ENCODE assay signal across 24 cellular contexts in genomic region chr1:167566766-167567165, GRCh38. TPM values are rescaled to one million over a fixed set of nuclear protein-coding genes. Genes with fewer than 3 reads are reported as not detected.
DNase-seq lines count a peak whose midpoint lies in the region; ATAC-seq, FAIRE-seq and TF ChIP-seq lines count a peak whose summit lies in the region.
"Had no signal": no experiment of that assay in that cellular context is flagged by ENCODE, and none has a peak within 500 bp of the region (broad histone marks: within the 10 kb centered on the region; RNA-seq: fewer than 3 reads in every experiment).

No MANE protein-coding gene starts in this region.

- H3K36me3 Mint-ChIP-seq in neural crest cell (ENCODE audit: low read depth), result no peaks in the 10 kb centered on the region
- H3K36me3 Mint-ChIP-seq: CD4-positive, CD25-positive, alpha-beta regulatory T cell had no signal

- FAIRE-seq in GM19239 (lab: Jason Lieb, UNC), result no peak
- FAIRE-seq: A549, GM12892, H1 had no signal

- H3K27me3 Mint-ChIP-seq in neural crest cell (ENCODE audit: low read depth), result no peaks in the 10 kb centered on the region

- intact Hi-C loops in mammary epithelial cell (cut with micrococcal nuclease), result no loop called here

- peak overlapping the region; percentile 67 for H3K27ac Mint-ChIP-seq in neural crest cell (ENCODE audit: unreplicated experiment)
- H3K27ac Mint-ChIP-seq: B cell; CD4-positive, CD25-positive, alpha-beta regulatory T cell; T-helper 17 cell had no signal

- in situ Hi-C loops in mammary epithelial cell (cut with MboI; ENCODE audit: low sequenced_read_pairs in 2 of 2), result loop anchor here in 1 of 2 donors (25.0 kb wide), 1 partner anchor 121 kb away; no protein-coding TSS in a partner anchor

- no peak overlapping the region for H3K4me3 Mint-ChIP-seq in neural crest cell
- H3K4me3 Mint-ChIP-seq: B cell; CD4-positive, CD25-positive, alpha-beta regulatory T cell; T-helper 17 cell had no signal

- no peaks in the 10 kb centered on the region for H3K36me3 ChIP-seq in DND-41 (ENCODE audit: insufficient read depth, low read length)
- H3K36me3 ChIP-seq in mammary epithelial cell (ENCODE audit: insufficient read depth, low read length), result no peaks in the 10 kb centered on the region
- H3K36me3 ChIP-seq in H7 (replicated peaks; ENCODE audit: control insufficient read depth, insufficient read depth, low read length), result no peaks in the 10 kb centered on the region

- no peaks in the 10 kb centered on the region for H4K20me1 ChIP-seq in DND-41 (ENCODE audit: insufficient read depth, low read length)
- H4K20me1 ChIP-seq in mammary epithelial cell (ENCODE audit: insufficient read depth, low read length), result no peaks in the 10 kb centered on the region

- peak overlapping the region; percentile 9; the same call in 1 of the 2 replicates for H3K27ac ChIP-seq in DND-41 (ENCODE audit: low read length)
- peak overlapping the region; percentile 48 for H3K27ac ChIP-seq in mammary epithelial cell (ENCODE audit: insufficient read depth, low read depth, low read length)
- H3K27ac ChIP-seq: A549 had no signal

- H3K9me3 Mint-ChIP-seq in neural crest cell, result no peaks in the 10 kb centered on the region
- H3K9me3 Mint-ChIP-seq: CD4-positive, CD25-positive, alpha-beta regulatory T cell had no signal

- DNase-seq in DND-41 (no peak), NB4 (ENCODE audit: low read depth) (peak; percentile 85), mammary epithelial cell (peak; percentile 40), neural crest cell (ENCODE audit: low read depth, low spot score) (no peak), GM19239 (ENCODE audit: insufficient read length, low spot score) (no peak), H7 (no peak), NCI-H446 (lab: John Stamatoyannopoulos, UW) (no peak)
- DNase-seq: CD4-positive, CD25-positive, alpha-beta regulatory T cell; DMS79 treated with DMSO at 0.1 percent for 48 hours; NCI-H1105 treated with DMSO at 0.1 percent for 48 hours; NCI-H2029 treated with DMSO at 0.1 percent for 48 hours; NCI-H2171; NCI-H526; PC-3; SHP77 treated with DMSO at 0.1 percent for 48 hours; SW 1271; T-helper 17 cell had no signal

- H3K27me3 ChIP-seq in DND-41 (ENCODE audit: insufficient read depth, low read length, poor library complexity) (no peaks in the 10 kb centered on the region), mammary epithelial cell (ENCODE audit: insufficient read depth, low read length) (no peaks in the 10 kb centered on the region), H7 (ENCODE audit: control insufficient read depth, insufficient read depth, low read length) (no peaks in the 10 kb centered on the region; the same call in 1 of the 2 replicates)

- 6% methylated on average over 3 of the region's 3 CpGs for WGBS in mammary epithelial cell (ENCODE audit: low coverage, missing lambda C conversion rate)

- no peaks in the 10 kb centered on the region for H3K9me3 ChIP-seq in DND-41 (ENCODE audit: insufficient read depth, low read length, severe bottlenecking)
- H3K9me3 ChIP-seq in mammary epithelial cell (replicated peaks; ENCODE audit: insufficient read depth, low read length), result no peaks in the 10 kb centered on the region
- H3K9me3 ChIP-seq: A549 had no signal

- no peak for TF ChIP-seq CTCF in DND-41 (IDR thresholded peaks at IDR 0.05; ENCODE audit: borderline replicate concordance, extremely low read depth, low read length, poor library complexity, severe bottlenecking)
- TF ChIP-seq CTCF in NB4 (IDR thresholded peaks at IDR 0.05; ENCODE audit: low read depth, low read length), result no peak
- no peak for TF ChIP-seq CTCF in mammary epithelial cell (conservative IDR thresholded peaks at IDR 0.05 in 1 of 2, IDR thresholded peaks at IDR 0.05 in 1 of 2; ENCODE audit: extremely low read depth in 1 of 2, insufficient read depth in 1 of 2, low read depth in 1 of 2, low read length in 2 of 2)
- TF ChIP-seq CTCF in neural crest cell (conservative IDR thresholded peaks at IDR 0.05), result no peak

- no peak overlapping the region for H3K4me3 ChIP-seq in DND-41 (ENCODE audit: low read depth in 1 of 2, low read length in 2 of 2)
- no peak overlapping the region for H3K4me3 ChIP-seq in NB4 (ENCODE audit: low read depth, low read length)
- no peak overlapping the region for H3K4me3 ChIP-seq in mammary epithelial cell (replicated peaks in 1 of 3; ENCODE audit: insufficient read depth in 1 of 3, low read depth in 2 of 3, low read length in 3 of 3)
- no peak overlapping the region for H3K4me3 ChIP-seq in H7 (ENCODE audit: insufficient read depth, low read depth, low read length)
- H3K4me3 ChIP-seq: A549, SK-N-MC had no signal

- H3K9ac ChIP-seq in DND-41 (ENCODE audit: low read depth, low read length) (no peak overlapping the region), mammary epithelial cell (ENCODE audit: insufficient read depth, low read length) (no peak overlapping the region)

- CTCF ChIA-PET in mammary epithelial cell (lab: Charles Lee; ENCODE audit: low non-redundant PET), result no interaction called here

- no peak overlapping the region for H2AFZ ChIP-seq in DND-41 (ENCODE audit: low read depth, low read length)
- H2AFZ ChIP-seq in mammary epithelial cell (ENCODE audit: low read depth, low read length), result peak overlapping the region; percentile 72

- peaks cover 18% of the 10 kb centered on the region for H3K4me1 Mint-ChIP-seq in neural crest cell
- H3K4me1 Mint-ChIP-seq: T-helper 17 cell had no signal

- TF ChIP-seq POLR2A in NB4 (IDR thresholded peaks at IDR 0.05; ENCODE audit: extremely low read depth, insufficient read length), result no peak

- peak; percentile 26; the same call in 1 of the 3 replicates for ATAC-seq in DND-41 (ENCODE audit: insufficient read depth, low read depth)
- ATAC-seq: A549, PC-3, T-helper 17 cell had no signal

- H3K4me2 ChIP-seq in DND-41 (ENCODE audit: insufficient read depth, low read length) (no peak overlapping the region), mammary epithelial cell (ENCODE audit: insufficient read depth, low read depth, low read length) (peak overlapping the region; percentile 42)
- H3K4me2 ChIP-seq: A549 had no signal

- H3K79me2 ChIP-seq in DND-41 (ENCODE audit: insufficient read depth, low read length), result no peaks in the 10 kb centered on the region
- no peaks in the 10 kb centered on the region for H3K79me2 ChIP-seq in mammary epithelial cell (ENCODE audit: insufficient read depth, low read length)

- dilution Hi-C loops in mammary epithelial cell (cut with HindIII; ENCODE audit: low sequenced_read_pairs), result loop anchor here (5.0 kb wide), 1 partner anchor 41 kb away; no protein-coding TSS in a partner anchor

- BruUV-seq in mammary epithelial cell (replicated peaks; lab: Mats Ljungman, UMichigan), result no TSS peak

- H3K4me1 ChIP-seq in DND-41 (ENCODE audit: insufficient read depth, low read length) (peaks cover 16% of the 10 kb centered on the region), mammary epithelial cell (ENCODE audit: insufficient read depth, low read length) (peaks cover 60% of the 10 kb centered on the region)

RNA-seq across cellular contexts. Expression of gene CREG1, which starts 13.2 kb away (rescaled TPM):
- 100 to 1,000 TPM; 105 to 242 TPM for total RNA-seq in mammary epithelial cell
- polyA plus RNA-seq in mammary epithelial cell, result 179 TPM
- polyA minus RNA-seq in mammary epithelial cell, result 66.8 TPM
- total RNA-seq in neural crest cell, result 24.1 and 25.6 TPM in 2 replicates
- 20.1 and 20.7 TPM in 2 replicates for total RNA-seq in H7 (2014; rRNA removed; shearing (Covaris generic))

RNA-seq across cellular contexts. Expression of gene CD247, which starts 48.4 kb away (rescaled TPM):
- total RNA-seq in mammary epithelial cell (not detected), neural crest cell (2.8 and 3.9 TPM in 2 replicates)
- 0.07 TPM for polyA plus RNA-seq in mammary epithelial cell
- not detected for polyA minus RNA-seq in mammary epithelial cell
- 0.33 and 0.83 TPM in 2 replicates for total RNA-seq in H7 (2014; rRNA removed; shearing (Covaris generic))
- total RNA-seq: LHCN-M2, PC-3, RPMI7951 had no signal

Comparison
In these comparisons a context has a peak if more than half of its experiments do, and no peak if none do; other contexts are left out.
1. DNase-seq: peak in NB4 (single experiment) and mammary epithelial cell (single experiment); none in DND-41 (single experiment), neural crest cell (single experiment), GM19239 (single experiment), H7 (single experiment) and NCI-H446 (0 of 2).